10 cellular contexts compared by ENCODE assay signal in genomic region chr12:122096591-122097149, GRCh38. TPM values are rescaled to one million over a fixed set of nuclear protein-coding genes. Genes with fewer than 3 reads are reported as not detected.
A peak's percentile ranks its signal among the peaks of the same experiment; 100 is the strongest.
DNase-seq lines count a peak whose midpoint lies in the region; TF ChIP-seq lines count a peak whose summit lies in the region.
"Had no signal": no experiment of that assay in that cellular context is flagged by ENCODE, and none has a peak within 500 bp of the region (broad histone marks: within the 10 kb centered on the region; RNA-seq: fewer than 3 reads in every experiment).

No MANE protein-coding gene starts in this region.

- no peaks in the 10 kb centered on the region for H3K27me3 ChIP-seq in kidney epithelial cell (ENCODE audit: control insufficient read depth, insufficient read depth, low read length)
- no peaks in the 10 kb centered on the region for H3K27me3 ChIP-seq in A673 (replicated peaks; ENCODE audit: insufficient read depth, low read depth, low read length, poor library complexity)
- H3K27me3 ChIP-seq: cardiac muscle cell, neural progenitor cell had no signal

- H3K9me3 ChIP-seq in A673 (ENCODE audit: low read depth, low read length, poor library complexity, severe bottlenecking): no peaks in the 10 kb centered on the region

- no peak for TF ChIP-seq CTCF in kidney epithelial cell (IDR thresholded peaks at IDR 0.05; ENCODE audit: insufficient read depth, low read length, poor library complexity, severe bottlenecking)
- TF ChIP-seq CTCF in A673 (conservative IDR thresholded peaks at IDR 0.05; ENCODE audit: low read depth, low read length): no peak

- intact Hi-C loops in A673 (cut with micrococcal nuclease; ENCODE audit: unreplicated experiment): no loop called here

- CTCF ChIA-PET in A673 (lab: Charles Lee): no interaction called here

- H3K27ac ChIP-seq in skin epidermis: peak overlapping the region in 19 of 21 experiments; percentile 20 to 80 (median 68)
- H3K27ac ChIP-seq in A673 (ENCODE audit: low read depth, low read length, poor library complexity, severe bottlenecking): no peak overlapping the region
- H3K27ac ChIP-seq: cardiac muscle cell, neural progenitor cell had no signal

- DNase-seq in HPDE6-E6E7 (ENCODE audit: extremely low spot score) (peak; percentile 83), astrocyte of the hippocampus (ENCODE audit: low read depth, low spot score) (peak; percentile 28), kidney epithelial cell (ENCODE audit: low read depth) (no peak), amygdala (lab: John Stamatoyannopoulos, UW) (no peak), A673 (ENCODE audit: low spot score) (no peak)
- no peak for DNase-seq in activated effector memory CD4-positive, alpha-beta T cell treated with anti-CD3 and anti-CD28 coated beads, Interleukin-2, amount 50 U/mL, for 16 hours
- no peak for DNase-seq in NK-92 treated with Interleukin-12 subunit alpha and Interleukin-12 subunit beta, amount 100 ng/mL, for 24 hours (lab: John Stamatoyannopoulos, UW)

- no peaks in the 10 kb centered on the region for H3K36me3 ChIP-seq in kidney epithelial cell (ENCODE audit: control insufficient read depth, insufficient read depth, low read length)
- no peaks in the 10 kb centered on the region for H3K36me3 ChIP-seq in A673 (ENCODE audit: insufficient read depth, low read length, poor library complexity, severe bottlenecking)
- H3K36me3 ChIP-seq: cardiac muscle cell, neural progenitor cell had no signal

- no TSS peak for BruUV-seq in A673 (replicated peaks; lab: Mats Ljungman, UMichigan)

- H3K4me1 ChIP-seq in A673 (ENCODE audit: insufficient read depth, low read length, poor library complexity, severe bottlenecking): peaks cover 13% of the 10 kb centered on the region

- H3K4me3 ChIP-seq in kidney epithelial cell (ENCODE audit: low read depth, low read length): peak overlapping the region; percentile 0
- H3K4me3 ChIP-seq in skin epidermis: no peak overlapping the region
- no peak overlapping the region for H3K4me3 ChIP-seq in A673 (ENCODE audit: low read depth, low read length, poor library complexity, severe bottlenecking)
- H3K4me3 ChIP-seq: cardiac muscle cell, neural progenitor cell had no signal

- POLR2A ChIA-PET in A673 (lab: Charles Lee; ENCODE audit: low non-redundant PET): no interaction called here

RNA-seq across cellular contexts. Expression of gene MLXIP, which starts 18.1 kb away (rescaled TPM):
- total RNA-seq in kidney epithelial cell (34.2 and 35.7 TPM in 2 replicates), A673 (2021) (32.7 and 35.8 TPM in 2 replicates)

Comparison
In these comparisons a context has a peak if more than half of its experiments do, and no peak if none do; other contexts are left out.
1. DNase-seq: peak in HPDE6-E6E7 (single experiment) and astrocyte of the hippocampus (single experiment); none in kidney epithelial cell (single experiment), amygdala (0 of 56), activated effector memory CD4-positive, alpha-beta T cell treated with anti-CD3 and anti-CD28 coated beads, Interleukin-2, amount 50 U/mL, for 16 hours (single experiment), A673 (single experiment) and NK-92 treated with Interleukin-12 subunit alpha and Interleukin-12 subunit beta, amount 100 ng/mL, for 24 hours (single experiment).